1 cellular context compared by ENCODE assay signal in the genomic region with DNA sequence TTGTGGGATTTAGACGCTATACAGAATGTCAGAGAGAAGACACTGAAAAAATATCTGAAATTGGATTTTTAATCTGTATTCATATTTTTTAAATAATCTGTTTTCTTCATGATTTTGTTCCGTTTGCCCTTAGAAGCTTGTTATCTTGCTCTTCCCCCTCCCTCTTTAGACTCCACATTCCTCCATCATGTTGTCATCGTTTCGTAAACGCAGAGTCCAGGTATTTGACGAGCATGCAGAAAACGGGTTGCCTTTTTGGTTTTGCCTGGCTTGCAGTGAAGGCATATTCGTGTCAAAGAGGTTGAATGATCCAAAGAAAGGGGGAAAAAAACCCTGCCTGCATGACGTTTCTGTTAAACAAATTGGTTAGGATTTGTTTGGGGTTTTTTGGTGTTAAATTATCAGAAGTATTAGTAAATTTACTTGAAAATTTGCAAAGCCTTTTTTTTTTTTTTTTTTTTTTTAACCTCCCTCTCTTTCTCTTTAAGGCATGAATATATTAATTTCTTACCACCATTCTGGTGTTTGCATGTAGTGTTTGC.
TF ChIP-seq lines count a peak whose summit lies in the region.

No MANE protein-coding gene starts in this region.

TF ChIP-seq in neural cell, 6 proteins besides CTCF, POLR2A, EP300 and RAD21 (continued from another document):
- no peak for TF ChIP-seq MXI1 (conservative IDR thresholded peaks at IDR 0.05; ENCODE audit: poor library complexity, severe bottlenecking)
- no peak for TF ChIP-seq SMC3 (conservative IDR thresholded peaks at IDR 0.05; ENCODE audit: poor library complexity)
- TF ChIP-seq EZH2 (IDR thresholded peaks at IDR 0.05; ENCODE audit: borderline replicate concordance, insufficient read depth, low read length, poor library complexity, severe bottlenecking), result no peak
